Comparison of ENCODE assay signal across 1 cellular context in genomic region chr6:30600576-30600975, GRCh38.
TF ChIP-seq lines count a peak whose summit lies in the region.

No MANE protein-coding gene starts in this region.

TF ChIP-seq in SK-N-SH treated with all-trans-retinoic acid at 6 μM for 48 hours, 23 proteins besides CTCF, POLR2A, EP300 and RAD21 (continued from another document):
- TF ChIP-seq PATZ1 (CRISPR knock-in tag; IDR thresholded peaks at IDR 0.05; ENCODE audit: borderline replicate concordance) (no peak), CSRNP3 (CRISPR knock-in tag; IDR thresholded peaks at IDR 0.05) (no peak), TSHZ2 (CRISPR knock-in tag; IDR thresholded peaks at IDR 0.05) (no peak), ARNTL (CRISPR knock-in tag; IDR thresholded peaks at IDR 0.05; ENCODE audit: borderline replicate concordance, low read depth) (no peak), BACH2 (CRISPR knock-in tag; IDR thresholded peaks at IDR 0.05; ENCODE audit: borderline replicate concordance) (no peak)
TF ChIP-seq in SK-N-SH treated with all-trans-retinoic acid at 6 μM for 48 hours: peak in this region for 0.
